Comparison of ENCODE assay signal across 31 cellular contexts in genomic region chr2:188202777-188203176, GRCh38.
"Had no signal": no experiment of that assay in that cellular context is flagged by ENCODE, and none has a peak within 500 bp of the region (broad histone marks: within the 10 kb centered on the region; RNA-seq: fewer than 3 reads in every experiment).

No MANE protein-coding gene starts in this region.

- ATAC-seq: activated CD4-positive, alpha-beta T cell treated with anti-CD3 and anti-CD28 coated beads for 36 hours; activated naive CD4-positive, alpha-beta T cell treated with anti-CD3 and anti-CD28 coated beads, Interleukin-2, amount 50 U/mL, for 72 hours; activated T-cell treated with anti-CD3 and anti-CD28 coated beads, Interleukin-2, amount 50 U/mL, for 72 hours; esophagus mucosa; gastrocnemius medialis; T-cell had no signal

- H3K4me3 Mint-ChIP-seq: activated CD4-positive, alpha-beta memory T cell treated with anti-CD3 and anti-CD28 coated beads for 36 hours; activated CD4-positive, alpha-beta T cell treated with anti-CD3 and anti-CD28 coated beads for 36 hours; activated CD4-positive, alpha-beta T cell treated with anti-CD3 and anti-CD28 coated beads, Interleukin-2, amount 10 ng/mL, durations not matched to agents 24 days and 14 days; activated naive CD4-positive, alpha-beta T cell treated with anti-CD3 and anti-CD28 coated beads, Interleukin-2, amount 10 ng/mL, durations not matched to agents 7 days and 5 days; activated naive CD8-positive, alpha-beta T cell treated with anti-CD3 and anti-CD28 coated beads, Interleukin-2, amount 10 ng/mL, durations not matched to agents 7 days and 5 days; activated T-cell treated with anti-CD3 and anti-CD28 coated beads, Interleukin-2, amount 50 U/mL, for 24 hours; activated T-cell treated with anti-CD3 and anti-CD28 coated beads, Interleukin-2, amount 50 U/mL, for 72 hours; brain; endodermal cell; T-cell; T-helper 1 cell treated with Interleukin-12 subunit alpha and Interleukin-12 subunit beta and Interleukin-4 antibody, amounts not matched to agents 30 μg/mL and 1 μg/mL, for 36 hours had no signal

- H3K27me3 ChIP-seq: ascending aorta, breast epithelium, cardiac muscle cell, colonic mucosa, gastrocnemius medialis had no signal

- H3K27ac ChIP-seq: ascending aorta, breast epithelium, cardiac muscle cell, colonic mucosa, gastrocnemius medialis had no signal

- DNase-seq: activated CD4-positive, alpha-beta memory T cell treated with anti-CD3 and anti-CD28 coated beads for 36 hours; activated CD4-positive, alpha-beta T cell treated with anti-CD3 and anti-CD28 coated beads for 36 hours; activated CD4-positive, alpha-beta T cell treated with anti-CD3 and anti-CD28 coated beads, Interleukin-2, amount 10 ng/mL, durations not matched to agents 24 days and 14 days; activated CD4-positive, CD25-positive, alpha-beta regulatory T cell; activated CD4-positive, CD25-positive, alpha-beta regulatory T cell treated with anti-CD3 and anti-CD28 coated beads, Interleukin-2, amount 50 U/mL, for 72 hours; activated CD8-positive, alpha-beta memory T cell treated with anti-CD3 and anti-CD28 coated beads, Interleukin-2, amount 50 U/mL, for 48 hours; activated gamma-delta T cell; activated naive CD4-positive, alpha-beta T cell; activated naive CD4-positive, alpha-beta T cell treated with anti-CD3 and anti-CD28 coated beads, Interleukin-2, amount 10 ng/mL, durations not matched to agents 7 days and 5 days; activated naive CD8-positive, alpha-beta T cell treated with anti-CD3 and anti-CD28 coated beads, Interleukin-2, amount 10 ng/mL, durations not matched to agents 7 days and 5 days; activated T-cell treated with anti-CD3 and anti-CD28 coated beads for 4 hours; activated T-cell treated with anti-CD3 and anti-CD28 coated beads, Interleukin-2, amount 50 U/mL, for 24 hours; activated T-cell treated with anti-CD3 and anti-CD28 coated beads, Interleukin-2, amount 50 U/mL, for 72 hours; central memory CD4-positive, alpha-beta T cell; cerebellar nuclear complex; colonic mucosa; effector memory CD4-positive, alpha-beta T cell; endodermal cell; foreskin fibroblast; gastrocnemius medialis; glutamatergic neuron; SW 1271; T-cell; T1000 had no signal

- H3K27ac Mint-ChIP-seq: activated CD4-positive, alpha-beta memory T cell treated with anti-CD3 and anti-CD28 coated beads for 36 hours; activated CD4-positive, alpha-beta T cell treated with anti-CD3 and anti-CD28 coated beads for 36 hours; activated CD4-positive, alpha-beta T cell treated with anti-CD3 and anti-CD28 coated beads, Interleukin-2, amount 10 ng/mL, durations not matched to agents 24 days and 14 days; activated naive CD4-positive, alpha-beta T cell treated with anti-CD3 and anti-CD28 coated beads, Interleukin-2, amount 10 ng/mL, durations not matched to agents 7 days and 5 days; activated naive CD4-positive, alpha-beta T cell treated with anti-CD3 and anti-CD28 coated beads, Interleukin-2, amount 50 U/mL, for 72 hours; activated naive CD8-positive, alpha-beta T cell treated with anti-CD3 and anti-CD28 coated beads, Interleukin-2, amount 10 ng/mL, durations not matched to agents 7 days and 5 days; activated T-cell treated with anti-CD3 and anti-CD28 coated beads, Interleukin-2, amount 50 U/mL, for 24 hours; activated T-cell treated with anti-CD3 and anti-CD28 coated beads, Interleukin-2, amount 50 U/mL, for 72 hours; brain; endodermal cell; T-cell; T-helper 1 cell treated with Interleukin-12 subunit alpha and Interleukin-12 subunit beta and Interleukin-4 antibody, amounts not matched to agents 30 μg/mL and 1 μg/mL, for 36 hours had no signal

- H3K9me3 ChIP-seq: ascending aorta, breast epithelium, colonic mucosa, gastrocnemius medialis had no signal

- H3K4me1 ChIP-seq: breast epithelium, colonic mucosa, gastrocnemius medialis had no signal

- H3K36me3 ChIP-seq: ascending aorta, breast epithelium, cardiac muscle cell, colonic mucosa, gastrocnemius medialis had no signal

- H3K4me3 ChIP-seq: ascending aorta, breast epithelium, cardiac muscle cell, colonic mucosa, gastrocnemius medialis had no signal

- H3K9me3 Mint-ChIP-seq: activated CD4-positive, alpha-beta memory T cell treated with anti-CD3 and anti-CD28 coated beads for 36 hours; activated CD4-positive, alpha-beta T cell treated with anti-CD3 and anti-CD28 coated beads, Interleukin-2, amount 10 ng/mL, durations not matched to agents 24 days and 14 days; activated naive CD4-positive, alpha-beta T cell treated with anti-CD3 and anti-CD28 coated beads, Interleukin-2, amount 10 ng/mL, durations not matched to agents 7 days and 5 days; activated naive CD4-positive, alpha-beta T cell treated with anti-CD3 and anti-CD28 coated beads, Interleukin-2, amount 50 U/mL, for 72 hours; activated naive CD8-positive, alpha-beta T cell treated with anti-CD3 and anti-CD28 coated beads, Interleukin-2, amount 10 ng/mL, durations not matched to agents 7 days and 5 days; activated T-cell treated with anti-CD3 and anti-CD28 coated beads, Interleukin-2, amount 50 U/mL, for 24 hours; endodermal cell; T-cell; T-helper 1 cell treated with Interleukin-12 subunit alpha and Interleukin-12 subunit beta and Interleukin-4 antibody, amounts not matched to agents 30 μg/mL and 1 μg/mL, for 36 hours had no signal

- H3K27me3 Mint-ChIP-seq: activated CD4-positive, alpha-beta memory T cell treated with anti-CD3 and anti-CD28 coated beads for 36 hours; activated CD4-positive, alpha-beta T cell treated with anti-CD3 and anti-CD28 coated beads for 36 hours; activated CD4-positive, alpha-beta T cell treated with anti-CD3 and anti-CD28 coated beads, Interleukin-2, amount 10 ng/mL, durations not matched to agents 24 days and 14 days; activated naive CD4-positive, alpha-beta T cell treated with anti-CD3 and anti-CD28 coated beads, Interleukin-2, amount 10 ng/mL, durations not matched to agents 7 days and 5 days; activated naive CD8-positive, alpha-beta T cell treated with anti-CD3 and anti-CD28 coated beads, Interleukin-2, amount 10 ng/mL, durations not matched to agents 7 days and 5 days; activated T-cell treated with anti-CD3 and anti-CD28 coated beads, Interleukin-2, amount 50 U/mL, for 24 hours; brain; T-cell had no signal

- H3K36me3 Mint-ChIP-seq: activated CD4-positive, alpha-beta memory T cell treated with anti-CD3 and anti-CD28 coated beads for 36 hours; activated naive CD4-positive, alpha-beta T cell treated with anti-CD3 and anti-CD28 coated beads, Interleukin-2, amount 10 ng/mL, durations not matched to agents 7 days and 5 days; activated naive CD4-positive, alpha-beta T cell treated with anti-CD3 and anti-CD28 coated beads, Interleukin-2, amount 50 U/mL, for 72 hours; activated naive CD8-positive, alpha-beta T cell treated with anti-CD3 and anti-CD28 coated beads, Interleukin-2, amount 10 ng/mL, durations not matched to agents 7 days and 5 days; brain; T-cell had no signal

- H3K4me1 Mint-ChIP-seq: activated CD4-positive, alpha-beta T cell treated with anti-CD3 and anti-CD28 coated beads for 36 hours; activated CD4-positive, alpha-beta T cell treated with anti-CD3 and anti-CD28 coated beads, Interleukin-2, amount 10 ng/mL, durations not matched to agents 24 days and 14 days; activated naive CD4-positive, alpha-beta T cell treated with anti-CD3 and anti-CD28 coated beads, Interleukin-2, amount 10 ng/mL, durations not matched to agents 7 days and 5 days; activated naive CD8-positive, alpha-beta T cell treated with anti-CD3 and anti-CD28 coated beads, Interleukin-2, amount 10 ng/mL, durations not matched to agents 7 days and 5 days; brain; T-cell had no signal
